In the genomic region with DNA sequence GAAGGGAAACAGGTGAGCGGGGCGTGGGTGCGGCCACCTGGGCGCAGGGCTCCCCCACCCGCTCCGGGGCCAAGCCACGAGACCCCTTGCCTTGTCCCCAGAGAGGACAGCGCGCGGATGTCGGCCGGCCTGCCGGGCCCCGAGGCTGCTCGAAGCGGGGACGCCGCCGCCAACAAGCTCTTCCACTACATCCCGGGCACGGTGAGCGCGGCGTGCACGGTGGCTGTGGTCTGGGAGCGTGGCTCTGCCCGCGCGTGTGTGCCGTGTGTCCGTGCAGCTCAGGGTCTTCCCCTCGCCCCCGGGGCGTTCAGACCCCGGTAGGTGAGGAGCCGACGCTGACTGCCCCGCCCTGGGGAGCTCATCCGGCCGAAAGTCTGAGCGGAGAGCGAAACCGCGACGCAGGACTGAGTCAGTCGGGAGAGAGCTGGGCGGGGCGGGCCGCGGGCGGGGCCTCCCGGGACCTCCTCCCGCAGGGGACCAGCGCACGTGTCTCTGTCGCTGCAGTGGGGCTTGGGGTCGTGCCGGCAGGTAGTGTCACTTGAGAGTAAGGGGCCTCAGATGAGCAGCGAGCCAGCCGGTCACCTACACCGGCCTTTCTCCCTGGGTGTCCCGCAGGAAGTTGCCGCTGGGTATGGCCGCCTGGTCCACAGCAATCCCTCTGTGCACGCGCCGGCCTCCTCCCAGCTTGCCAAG, we compare ENCODE assay signal across 8 cellular contexts. TPM values are rescaled to one million over a fixed set of nuclear protein-coding genes. Genes with fewer than 3 reads are reported as not detected.
A peak's percentile ranks its signal among the peaks of the same experiment; 100 is the strongest.
DNase-seq lines count a peak whose midpoint lies in the region; ATAC-seq and TF ChIP-seq lines count a peak whose summit lies in the region.

No MANE protein-coding gene starts in this region.

- TF ChIP-seq CTCF in BE2C (IDR thresholded peaks at IDR 0.05; ENCODE audit: low read depth, low read length) (no peak), choroid plexus epithelial cell (conservative IDR thresholded peaks at IDR 0.05; ENCODE audit: low read depth, low read length) (no peak), lower leg skin (IDR thresholded peaks at IDR 0.05) (no peak)

- peak; percentile 65 for DNase-seq in BE2C
- DNase-seq in HuH-7 (ENCODE audit: low spot score) = peak; percentile 81
- DNase-seq in activated CD4-positive, alpha-beta T cell treated with anti-CD3 and anti-CD28 coated beads for 1 hour = peak; percentile 72
- peak; percentile 44 for DNase-seq in choroid plexus epithelial cell (ENCODE audit: low read depth)
- DNase-seq in lower leg skin (ENCODE audit: low spot score in 2 of 2) = peak; percentile 55 to 95
- DNase-seq in stimulated activated CD4-positive, alpha-beta T cell treated with anti-CD3 and anti-CD28 coated beads, TNF-alpha, amount 100 ng/mL, for 4 hours (ENCODE audit: low read depth in 3 of 3) = peak; percentile 77 to 81 (median 79)
- no peak for DNase-seq in NCI-H774 (lab: John Stamatoyannopoulos, UW)

- peaks cover 21% of the 10 kb centered on the region for H3K36me3 ChIP-seq in BE2C

- TF ChIP-seq POLR2A in lower leg skin (IDR thresholded peaks at IDR 0.05) = no peak

- WGBS in lower leg skin, 2 donors = 0 to 1% methylated on average over 14 to 22 of the region's 67 CpGs

- peaks cover 4% of the 10 kb centered on the region for H3K4me1 ChIP-seq in BE2C

- ATAC-seq in GM19438 (IDR thresholded peaks at IDR 0.05; ENCODE audit: low read depth, unreplicated experiment) = peak; percentile 68

- H3K27me3 ChIP-seq in BE2C = peaks cover 16% of the 10 kb centered on the region

- intact Hi-C loops in lower leg skin (cut with DNase I; ENCODE audit: low total_unique reads) = no loop called here

- H3K4me3 ChIP-seq in BE2C (ENCODE audit: low read depth, low read length) (peak overlapping the region; percentile 47), choroid plexus epithelial cell (ENCODE audit: low read depth, low read length) (peak overlapping the region; percentile 74), lower leg skin (ENCODE audit: low read depth, poor library complexity, severe bottlenecking) (peak overlapping the region; percentile 48)

- no peaks in the 10 kb centered on the region for H3K9me3 ChIP-seq in BE2C

RNA-seq across cellular contexts. Expression of a gene that starts 0.5 kb away (rescaled TPM):
- not detected for polyA plus RNA-seq in BE2C (2012; ENCODE audit: insufficient read depth, insufficient read length, low read depth)
- total RNA-seq in lower leg skin = 100 to 1,000 TPM in 1 of 4 donors, 10 to 100 TPM in 3; 38.7 to 109 (median 45.3) TPM

RNA-seq across cellular contexts. Expression of a gene that starts 6.4 kb away (rescaled TPM):
- polyA plus RNA-seq in BE2C (2012; ENCODE audit: insufficient read depth, insufficient read length, low read depth) = 127 TPM
- 10 to 100 TPM in 3 of 4 donors, 1 to 10 TPM in 1; 9.7 to 30.9 (median 16.3) TPM for total RNA-seq in lower leg skin

RNA-seq across cellular contexts. Expression of a gene that starts 7.7 kb away (rescaled TPM):
- 253 TPM for polyA plus RNA-seq in BE2C (2012; ENCODE audit: insufficient read depth, insufficient read length, low read depth)
- total RNA-seq in lower leg skin = 10 to 100 TPM; 44.7 to 67.8 (median 59.6) TPM

RNA-seq across cellular contexts. Expression of a gene that starts 15.1 kb away (rescaled TPM):
- polyA plus RNA-seq in BE2C (2012; ENCODE audit: insufficient read depth, insufficient read length, low read depth) = not detected
- total RNA-seq in lower leg skin = under 1 TPM in 3 of 4 donors, not detected in 1; 0.17 to 0.46 (median 0.29) TPM

RNA-seq across cellular contexts. Expression of a gene that starts 33.1 kb away (rescaled TPM):
- 0.99 TPM for polyA plus RNA-seq in BE2C (2012; ENCODE audit: insufficient read depth, insufficient read length, low read depth)
- 10 to 100 TPM; 30.4 to 70.4 (median 40.9) TPM for total RNA-seq in lower leg skin
